ENCODE assay signal across 11 cellular contexts in the genomic region with DNA sequence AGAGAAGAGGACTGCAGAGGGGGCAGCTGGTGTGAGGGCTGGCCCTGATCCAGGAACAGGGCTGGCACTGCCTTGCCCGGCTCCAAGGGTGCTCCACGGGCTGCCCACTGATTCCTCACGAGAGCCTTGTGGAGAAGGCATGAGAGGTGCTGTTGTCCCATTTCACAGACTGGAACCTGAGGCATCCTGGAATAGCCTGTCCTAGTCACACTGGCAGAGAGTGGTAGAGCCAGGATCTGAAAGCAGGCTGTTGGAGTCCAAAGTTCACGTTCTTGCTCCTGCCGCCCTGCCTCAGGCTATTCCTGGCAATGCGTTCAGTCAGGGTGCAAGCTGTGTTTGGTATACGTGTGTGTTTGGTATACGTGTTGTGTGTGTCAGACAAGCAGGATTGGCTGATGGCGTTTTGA. TPM values are rescaled to one million over a fixed set of nuclear protein-coding genes. Genes with fewer than 3 reads are reported as not detected.
DNase-seq lines count a peak whose midpoint lies in the region; ATAC-seq and TF ChIP-seq lines count a peak whose summit lies in the region.
"Had no signal": no experiment of that assay in that cellular context is flagged by ENCODE, and none has a peak within 500 bp of the region (broad histone marks: within the 10 kb centered on the region; RNA-seq: fewer than 3 reads in every experiment).

No MANE protein-coding gene starts in this region.

- POLR2A ChIA-PET in CD8-positive, alpha-beta memory T cell (lab: Charles Lee): interaction anchor here (0.7 kb wide), 1 partner anchor 18 kb away, joined by 6 read pairs; the partner anchor contains the start of gene PEX10
- POLR2A ChIA-PET in GM10248 (lab: Yijun Ruan, JAX): no interaction called here

- no peak for TF ChIP-seq POLR2A in prostate gland (IDR thresholded peaks at IDR 0.05)

- 78% methylated on average over 9 of the region's 9 CpGs for WGBS in prostate gland

- no peaks in the 10 kb centered on the region for H3K9me3 Mint-ChIP-seq in CD8-positive, alpha-beta memory T cell
- H3K9me3 Mint-ChIP-seq in IgD-negative memory B cell: no peaks in the 10 kb centered on the region
- no peaks in the 10 kb centered on the region for H3K9me3 Mint-ChIP-seq in central memory CD8-positive, alpha-beta T cell
- no peaks in the 10 kb centered on the region for H3K9me3 Mint-ChIP-seq in nephron progenitor cell

- H3K27ac ChIP-seq in CD8-positive, alpha-beta memory T cell (ENCODE audit: low read depth, low read length): no peak overlapping the region
- no peak overlapping the region for H3K27ac ChIP-seq in prostate gland
- H3K27ac ChIP-seq: ovary had no signal

- H3K4me3 Mint-ChIP-seq in CD8-positive, alpha-beta memory T cell: peak overlapping the region; percentile 66 to 90 (median 88)
- peak overlapping the region; percentile 28 to 95 (median 88) for H3K4me3 Mint-ChIP-seq in IgD-negative memory B cell
- peak overlapping the region; percentile 85 for H3K4me3 Mint-ChIP-seq in central memory CD8-positive, alpha-beta T cell
- H3K4me3 Mint-ChIP-seq in nephron progenitor cell: peak overlapping the region; percentile 91

- H3K9me3 ChIP-seq in CD8-positive, alpha-beta memory T cell (ENCODE audit: low read length): no peaks in the 10 kb centered on the region
- no peaks in the 10 kb centered on the region for H3K9me3 ChIP-seq in prostate gland
- H3K9me3 ChIP-seq: ovary had no signal

- DNase-seq in CD8-positive, alpha-beta memory T cell: no peak
- no peak for DNase-seq in central memory CD8-positive, alpha-beta T cell (ENCODE audit: low spot score in 2 of 2)
- no peak for DNase-seq in nephron progenitor cell
- DNase-seq in DMS79 (lab: John Stamatoyannopoulos, UW): no peak
- no peak for DNase-seq in GM10248 (ENCODE audit: extremely low spot score)
- no peak for DNase-seq in prostate gland (ENCODE audit: low spot score)
- DNase-seq: activated CD4-positive, alpha-beta T cell treated with anti-CD3 and anti-CD28 coated beads for 1 hour; hypothalamus; ovary had no signal

- H3K4me1 ChIP-seq in CD8-positive, alpha-beta memory T cell (ENCODE audit: insufficient read depth, low read length): peaks cover 34% of the 10 kb centered on the region
- H3K4me1 ChIP-seq in prostate gland (replicated peaks): peaks cover 27% of the 10 kb centered on the region

- peak overlapping the region in 7 of 8 donors; percentile 11 to 89 (median 76) for H3K27ac Mint-ChIP-seq in CD8-positive, alpha-beta memory T cell
- H3K27ac Mint-ChIP-seq in IgD-negative memory B cell (peak overlapping the region in 1 of 3 donors; percentile 45), nephron progenitor cell (peak overlapping the region; percentile 50)
- H3K27ac Mint-ChIP-seq in central memory CD8-positive, alpha-beta T cell (ENCODE audit: low read depth): peak overlapping the region; percentile 92

- no peaks in the 10 kb centered on the region for H3K27me3 Mint-ChIP-seq in CD8-positive, alpha-beta memory T cell
- H3K27me3 Mint-ChIP-seq in IgD-negative memory B cell (no peaks in the 10 kb centered on the region), nephron progenitor cell (ENCODE audit: low read depth, poor library complexity) (peaks cover 8% of the 10 kb centered on the region)
- no peaks in the 10 kb centered on the region for H3K27me3 Mint-ChIP-seq in central memory CD8-positive, alpha-beta T cell

- H3K36me3 Mint-ChIP-seq in CD8-positive, alpha-beta memory T cell: peaks cover 0 to 51% (median 2%) of the 10 kb centered on the region in 3 donors
- H3K36me3 Mint-ChIP-seq in IgD-negative memory B cell (no peaks in the 10 kb centered on the region), nephron progenitor cell (ENCODE audit: low read depth) (peaks cover 30% of the 10 kb centered on the region)
- H3K36me3 Mint-ChIP-seq in central memory CD8-positive, alpha-beta T cell (ENCODE audit: insufficient read depth): peaks cover 34% of the 10 kb centered on the region

- H3K27me3 ChIP-seq in CD8-positive, alpha-beta memory T cell (ENCODE audit: insufficient read depth, low read length, poor library complexity, severe bottlenecking): no peaks in the 10 kb centered on the region
- no peaks in the 10 kb centered on the region for H3K27me3 ChIP-seq in prostate gland (replicated peaks; ENCODE audit: insufficient read depth)
- H3K27me3 ChIP-seq: ovary had no signal

- peaks cover 29% of the 10 kb centered on the region for H3K36me3 ChIP-seq in CD8-positive, alpha-beta memory T cell (ENCODE audit: insufficient read depth, low read length)
- H3K36me3 ChIP-seq in prostate gland: no peaks in the 10 kb centered on the region
- H3K36me3 ChIP-seq: ovary had no signal

- ATAC-seq in central memory CD8-positive, alpha-beta T cell (replicated peaks; ENCODE audit: extremely low read depth, poor library complexity, severe bottlenecking): no peak
- no peak for ATAC-seq in GM18502 (IDR thresholded peaks at IDR 0.05; ENCODE audit: poor library complexity, unreplicated experiment)

- intact Hi-C loops in prostate gland (cut with DNase I): no loop called here

- H3K4me1 Mint-ChIP-seq in CD8-positive, alpha-beta memory T cell: peaks cover 28 to 58% (median 43%) of the 10 kb centered on the region in 3 donors
- peaks cover 13 to 26% (median 19%) of the 10 kb centered on the region in 3 donors for H3K4me1 Mint-ChIP-seq in IgD-negative memory B cell
- H3K4me1 Mint-ChIP-seq in central memory CD8-positive, alpha-beta T cell: peaks cover 31% of the 10 kb centered on the region
- peaks cover 33% of the 10 kb centered on the region for H3K4me1 Mint-ChIP-seq in nephron progenitor cell

- H3K4me3 ChIP-seq in CD8-positive, alpha-beta memory T cell (ENCODE audit: low read length): no peak overlapping the region
- H3K4me3 ChIP-seq in prostate gland: no peak overlapping the region

- TF ChIP-seq CTCF in nephron progenitor cell (IDR thresholded peaks at IDR 0.05) (no peak), GM10248 (IDR thresholded peaks at IDR 0.05; ENCODE audit: control extremely low read depth, extremely low read depth, low read depth, missing control alignments) (no peak), prostate gland (IDR thresholded peaks at IDR 0.05) (no peak)

- CTCF ChIA-PET in CD8-positive, alpha-beta memory T cell (lab: Charles Lee): no interaction called here
- CTCF ChIA-PET in GM10248 (lab: Yijun Ruan, JAX): interaction anchor here (0.8 to 1.6 kb wide), 5 partner anchors 11 to 198 kb away, joined by 3 to 5 read pairs (median 3); partner anchors contain the start of gene PEX10

RNA-seq across cellular contexts. Expression of gene RER1, which starts 1.8 kb away (rescaled TPM):
- 100 to 1,000 TPM; 214 to 222 TPM for total RNA-seq in CD8-positive, alpha-beta memory T cell
- 166 TPM for polyA plus RNA-seq in CD8-positive, alpha-beta memory T cell
- polyA plus RNA-seq in IgD-negative memory B cell: 141 TPM
- total RNA-seq in prostate gland: 10 to 100 TPM; 86.1 to 97.0 TPM

RNA-seq across cellular contexts. Expression of gene MORN1, which starts 2.1 kb away (rescaled TPM):
- total RNA-seq in CD8-positive, alpha-beta memory T cell: 10 to 100 TPM in 1 of 2 experiments, 1 to 10 TPM in 1; 9.4 to 10.4 TPM
- polyA plus RNA-seq in CD8-positive, alpha-beta memory T cell: 3.3 TPM
- 6.7 TPM for polyA plus RNA-seq in IgD-negative memory B cell
- 10 to 100 TPM; 18.6 to 21.0 TPM for total RNA-seq in prostate gland

RNA-seq across cellular contexts. Expression of gene PEX10, which starts 18.9 kb away (rescaled TPM):
- 10 to 100 TPM; 25.6 to 26.2 TPM for total RNA-seq in CD8-positive, alpha-beta memory T cell
- polyA plus RNA-seq in CD8-positive, alpha-beta memory T cell: 8.9 TPM
- 14.8 TPM for polyA plus RNA-seq in IgD-negative memory B cell
- 10 to 100 TPM; 38.3 to 49.9 TPM for total RNA-seq in prostate gland
